In genomic region chr12:52539024-52539820, GRCh38 we compare ENCODE assay signal across 1 cellular context.
TF ChIP-seq lines count a peak whose summit lies in the region.

No MANE protein-coding gene starts in this region.

TF ChIP-seq in HepG2, 621 proteins besides CTCF, POLR2A, EP300 and RAD21:
- TF ChIP-seq PHF21A (CRISPR knock-in tag; IDR thresholded peaks at IDR 0.05): no peak
- TF ChIP-seq RARA (CRISPR knock-in tag; IDR thresholded peaks at IDR 0.05): no peak
- no peak for TF ChIP-seq FOXO1 (CRISPR knock-in tag; IDR thresholded peaks at IDR 0.05)
- no peak for TF ChIP-seq IRF1 (CRISPR knock-in tag; IDR thresholded peaks at IDR 0.05; ENCODE audit: low read depth)
- no peak for TF ChIP-seq KAT2B (IDR thresholded peaks at IDR 0.05; ENCODE audit: borderline replicate concordance, low read depth, low read length)
- no peak for TF ChIP-seq GTF2F1 (IDR thresholded peaks at IDR 0.05; ENCODE audit: low read length)
- no peak for TF ChIP-seq NFAT5 (CRISPR knock-in tag; IDR thresholded peaks at IDR 0.05)
- no peak for TF ChIP-seq ZBTB20 (CRISPR knock-in tag; IDR thresholded peaks at IDR 0.05; ENCODE audit: borderline replicate concordance, low read depth)
- no peak for TF ChIP-seq CENPT (CRISPR knock-in tag; IDR thresholded peaks at IDR 0.05; ENCODE audit: low read depth)
- TF ChIP-seq CERS6 (CRISPR knock-in tag; IDR thresholded peaks at IDR 0.05): no peak
- no peak for TF ChIP-seq NFKBIZ (CRISPR knock-in tag; IDR thresholded peaks at IDR 0.05)
- no peak for TF ChIP-seq ZIK1 (CRISPR knock-in tag; IDR thresholded peaks at IDR 0.05; ENCODE audit: borderline replicate concordance, low read depth)
- no peak for TF ChIP-seq ZNF713 (CRISPR knock-in tag; IDR thresholded peaks at IDR 0.05)
- no peak for TF ChIP-seq E2F5 (CRISPR knock-in tag; conservative IDR thresholded peaks at IDR 0.05)
- no peak for TF ChIP-seq GLMP (CRISPR knock-in tag; IDR thresholded peaks at IDR 0.05; ENCODE audit: borderline replicate concordance)
- TF ChIP-seq TOE1 (CRISPR knock-in tag; IDR thresholded peaks at IDR 0.05): no peak
- TF ChIP-seq ZGPAT (CRISPR knock-in tag; IDR thresholded peaks at IDR 0.05): no peak
- TF ChIP-seq MED1 (CRISPR knock-in tag; IDR thresholded peaks at IDR 0.05): no peak
- no peak for TF ChIP-seq THYN1 (CRISPR knock-in tag; IDR thresholded peaks at IDR 0.05; ENCODE audit: borderline replicate concordance, low read depth)
